ENCODE assay signal across 9 cellular contexts in genomic region chr3:141294848-141295247, GRCh38.
A peak's percentile ranks its signal among the peaks of the same experiment; 100 is the strongest.
DNase-seq lines count a peak whose midpoint lies in the region; ATAC-seq lines count a peak whose summit lies in the region.
"Had no signal": no experiment of that assay in that cellular context is flagged by ENCODE, and none has a peak within 500 bp of the region (broad histone marks: within the 10 kb centered on the region; RNA-seq: fewer than 3 reads in every experiment).

No MANE protein-coding gene starts in this region.

- peaks cover 18% of the 10 kb centered on the region for H3K36me3 Mint-ChIP-seq in T-helper 1 cell treated with Interleukin-12 subunit alpha and Interleukin-12 subunit beta and Interleukin-4 antibody, amounts not matched to agents 30 μg/mL and 1 μg/mL, for 36 hours (ENCODE audit: low read depth)
- H3K36me3 Mint-ChIP-seq in activated naive CD8-positive, alpha-beta T cell treated with anti-CD3 and anti-CD28 coated beads for 36 hours, result peaks cover 26% of the 10 kb centered on the region
- H3K36me3 Mint-ChIP-seq in immature natural killer cell, result peaks cover 10 to 21% (median 19%) of the 10 kb centered on the region in 3 donors

- peaks cover 4% of the 10 kb centered on the region for H3K9me3 Mint-ChIP-seq in T-helper 1 cell treated with Interleukin-12 subunit alpha and Interleukin-12 subunit beta and Interleukin-4 antibody, amounts not matched to agents 30 μg/mL and 1 μg/mL, for 36 hours
- H3K9me3 Mint-ChIP-seq in activated naive CD8-positive, alpha-beta T cell treated with anti-CD3 and anti-CD28 coated beads for 36 hours, result peaks cover 8% of the 10 kb centered on the region
- no peaks in the 10 kb centered on the region for H3K9me3 Mint-ChIP-seq in immature natural killer cell
- no peaks in the 10 kb centered on the region for H3K9me3 Mint-ChIP-seq in stimulated activated naive CD8-positive, alpha-beta T cell treated with anti-CD3 and anti-CD28 coated beads, Interleukin-15, amount 100 ng/mL, for 72 hours

- no peak for DNase-seq in T-helper 1 cell
- no peak for DNase-seq in activated naive CD8-positive, alpha-beta T cell treated with anti-CD3 and anti-CD28 coated beads for 36 hours
- DNase-seq in immature natural killer cell, result no peak
- no peak for DNase-seq in stimulated activated naive CD8-positive, alpha-beta T cell treated with anti-CD3 and anti-CD28 coated beads, Interleukin-15, amount 100 ng/mL, for 72 hours
- no peak for DNase-seq in iPS-NIHi11 (ENCODE audit: low spot score)
- no peak for DNase-seq in HuH-7.5 (ENCODE audit: low spot score)
- DNase-seq in NCI-H1092 (lab: John Stamatoyannopoulos, UW), result no peak
- DNase-seq: SJCRH30 had no signal

- no peaks in the 10 kb centered on the region for H3K27me3 Mint-ChIP-seq in T-helper 1 cell treated with Interleukin-12 subunit alpha and Interleukin-12 subunit beta and Interleukin-4 antibody, amounts not matched to agents 30 μg/mL and 1 μg/mL, for 36 hours (ENCODE audit: low read depth)
- H3K27me3 Mint-ChIP-seq in activated naive CD8-positive, alpha-beta T cell treated with anti-CD3 and anti-CD28 coated beads for 36 hours, result no peaks in the 10 kb centered on the region
- peaks cover 0 to 3% (median 0%) of the 10 kb centered on the region in 3 donors for H3K27me3 Mint-ChIP-seq in immature natural killer cell (ENCODE audit: low read depth in 3 of 3)
- no peaks in the 10 kb centered on the region for H3K27me3 Mint-ChIP-seq in stimulated activated naive CD8-positive, alpha-beta T cell treated with anti-CD3 and anti-CD28 coated beads, Interleukin-15, amount 100 ng/mL, for 72 hours

- peak overlapping the region; percentile 49 for H3K27ac Mint-ChIP-seq in T-helper 1 cell treated with Interleukin-12 subunit alpha and Interleukin-12 subunit beta and Interleukin-4 antibody, amounts not matched to agents 30 μg/mL and 1 μg/mL, for 36 hours
- H3K27ac Mint-ChIP-seq in activated naive CD8-positive, alpha-beta T cell treated with anti-CD3 and anti-CD28 coated beads for 36 hours, result peak overlapping the region; percentile 69
- peak overlapping the region; percentile 50 to 89 (median 76) for H3K27ac Mint-ChIP-seq in immature natural killer cell
- H3K27ac Mint-ChIP-seq in stimulated activated naive CD8-positive, alpha-beta T cell treated with anti-CD3 and anti-CD28 coated beads, Interleukin-15, amount 100 ng/mL, for 72 hours, result peak overlapping the region; percentile 97 to 98

- peak; percentile 90 for ATAC-seq in stimulated activated naive CD8-positive, alpha-beta T cell treated with anti-CD3 and anti-CD28 coated beads, Interleukin-15, amount 100 ng/mL, for 72 hours

- H3K4me1 Mint-ChIP-seq in T-helper 1 cell treated with Interleukin-12 subunit alpha and Interleukin-12 subunit beta and Interleukin-4 antibody, amounts not matched to agents 30 μg/mL and 1 μg/mL, for 36 hours (ENCODE audit: low read depth), result peaks cover 9% of the 10 kb centered on the region
- H3K4me1 Mint-ChIP-seq in activated naive CD8-positive, alpha-beta T cell treated with anti-CD3 and anti-CD28 coated beads for 36 hours, result peaks cover 17% of the 10 kb centered on the region
- H3K4me1 Mint-ChIP-seq in immature natural killer cell, result peaks cover 14 to 24% of the 10 kb centered on the region in 2 donors
- peaks cover 7% of the 10 kb centered on the region for H3K4me1 Mint-ChIP-seq in stimulated activated naive CD8-positive, alpha-beta T cell treated with anti-CD3 and anti-CD28 coated beads, Interleukin-15, amount 100 ng/mL, for 72 hours

- peak overlapping the region; percentile 71 for H3K4me3 Mint-ChIP-seq in T-helper 1 cell treated with Interleukin-12 subunit alpha and Interleukin-12 subunit beta and Interleukin-4 antibody, amounts not matched to agents 30 μg/mL and 1 μg/mL, for 36 hours
- H3K4me3 Mint-ChIP-seq in activated naive CD8-positive, alpha-beta T cell treated with anti-CD3 and anti-CD28 coated beads for 36 hours, result peak overlapping the region; percentile 27
- H3K4me3 Mint-ChIP-seq in immature natural killer cell, result peak overlapping the region; percentile 68 to 86 (median 86)
- H3K4me3 Mint-ChIP-seq in stimulated activated naive CD8-positive, alpha-beta T cell treated with anti-CD3 and anti-CD28 coated beads, Interleukin-15, amount 100 ng/mL, for 72 hours, result peak overlapping the region; percentile 69 to 84

Comparison
In these comparisons a context has a peak if more than half of its experiments do, and no peak if none do; other contexts are left out.
1. H3K4me3 Mint-ChIP-seq: peak in every context shown above with its lines; median percentile 86 in immature natural killer cell; 76 in stimulated activated naive CD8-positive, alpha-beta T cell treated with anti-CD3 and anti-CD28 coated beads, Interleukin-15, amount 100 ng/mL, for 72 hours; 71 in T-helper 1 cell treated with Interleukin-12 subunit alpha and Interleukin-12 subunit beta and Interleukin-4 antibody, amounts not matched to agents 30 μg/mL and 1 μg/mL, for 36 hours; 27 in activated naive CD8-positive, alpha-beta T cell treated with anti-CD3 and anti-CD28 coated beads for 36 hours.